In genomic region chr17:80831481-80831880, GRCh38 we compare ENCODE assay signal across 11 cellular contexts.
DNase-seq lines count a peak whose midpoint lies in the region; ATAC-seq, FAIRE-seq and TF ChIP-seq lines count a peak whose summit lies in the region.
"Had no signal": no experiment of that assay in that cellular context is flagged by ENCODE, and none has a peak within 500 bp of the region (broad histone marks: within the 10 kb centered on the region; RNA-seq: fewer than 3 reads in every experiment).

No MANE protein-coding gene starts in this region.

- no peak overlapping the region for H3K18ac ChIP-seq in H1 (ENCODE audit: extremely low read depth, low read length)

- H3K4me3 ChIP-seq in H1 (ENCODE audit: extremely low read depth in 1 of 4, insufficient read depth in 2 of 4, low read depth in 3 of 4, low read length in 4 of 4), result no peak overlapping the region
- H3K4me3 ChIP-seq in esophagus muscularis mucosa, result no peak overlapping the region
- H3K4me3 ChIP-seq: body of pancreas had no signal

- H2BK12ac ChIP-seq in H1 (ENCODE audit: low read depth, low read length), result peak overlapping the region; percentile 89; the same call in 1 of the 2 replicates

- H3K4me1 Mint-ChIP-seq in activated naive CD4-positive, alpha-beta T cell treated with anti-CD3 and anti-CD28 coated beads, Interleukin-2, amount 10 ng/mL, durations not matched to agents 7 days and 5 days, result peaks cover 82% of the 10 kb centered on the region
- peaks cover 50% of the 10 kb centered on the region for H3K4me1 Mint-ChIP-seq in WTC11
- peaks cover 66% of the 10 kb centered on the region for H3K4me1 Mint-ChIP-seq in stimulated activated naive CD8-positive, alpha-beta T cell treated with anti-CD3 and anti-CD28 coated beads, Interleukin-15, amount 100 ng/mL, for 72 hours

- intact Hi-C loops in esophagus muscularis mucosa (cut with DNase I), result loop anchor here (10.0 kb wide), 1 partner anchor 57 kb away; no protein-coding TSS in a partner anchor

- no peak overlapping the region for H4K91ac ChIP-seq in H1 (replicated peaks; ENCODE audit: insufficient read length, low read length)

- no peak overlapping the region for H3K27ac ChIP-seq in H1 (ENCODE audit: low read depth, low read length)
- peak overlapping the region in 1 of 4 donors; percentile 94 for H3K27ac ChIP-seq in esophagus muscularis mucosa (replicated peaks in 1 of 4)

- H2BK15ac ChIP-seq in H1 (ENCODE audit: low read length), result peak overlapping the region; percentile 82; the same call in 1 of the 2 replicates

- peaks cover 19 to 42% (median 27%) of the 10 kb centered on the region in 4 experiments for H3K4me1 ChIP-seq in H1 (replicated peaks in 1 of 4; ENCODE audit: control insufficient read depth in 3 of 4, insufficient read depth in 4 of 4, low read length in 3 of 4)
- peaks cover 16 to 41% (median 32%) of the 10 kb centered on the region in 4 donors for H3K4me1 ChIP-seq in esophagus muscularis mucosa

- no peaks in the 10 kb centered on the region for H3K9me3 Mint-ChIP-seq in activated naive CD4-positive, alpha-beta T cell treated with anti-CD3 and anti-CD28 coated beads, Interleukin-2, amount 10 ng/mL, durations not matched to agents 7 days and 5 days
- no peaks in the 10 kb centered on the region for H3K9me3 Mint-ChIP-seq in WTC11
- H3K9me3 Mint-ChIP-seq in stimulated activated naive CD8-positive, alpha-beta T cell treated with anti-CD3 and anti-CD28 coated beads, Interleukin-15, amount 100 ng/mL, for 72 hours, result no peaks in the 10 kb centered on the region

- no peak overlapping the region; a peak in 1 of 4 replicates for H3K4me2 ChIP-seq in H1 (ENCODE audit: insufficient read depth in 1 of 2, low read depth in 2 of 2, low read length in 2 of 2)

- CTCF ChIA-PET in activated naive CD4-positive, alpha-beta T cell treated with anti-CD3 and anti-CD28 coated beads, Interleukin-2, amount 10 ng/mL, durations not matched to agents 7 days and 5 days (lab: Charles Lee), result no interaction called here
- CTCF ChIA-PET in WTC11 (lab: Charles Lee), result interaction anchor here (2.1 kb wide), 1 partner anchor 28 kb away, joined by 8 read pairs; no protein-coding TSS in a partner anchor
- CTCF ChIA-PET in H1 (lab: Charles Lee; ENCODE audit: partially characterized antibody), result no interaction called here

- H3K9me3 ChIP-seq in H1 (ENCODE audit: insufficient read depth in 2 of 2, low read depth in 1 of 2, low read length in 1 of 2) (no peaks in the 10 kb centered on the region), esophagus muscularis mucosa (no peaks in the 10 kb centered on the region)
- H3K9me3 ChIP-seq: body of pancreas had no signal

- no peak overlapping the region for H2AFZ ChIP-seq in H1 (ENCODE audit: low read length)

- H2AK5ac ChIP-seq in H1 (ENCODE audit: low read depth, low read length), result peak overlapping the region; percentile 99

- peaks cover 47% of the 10 kb centered on the region for H3K36me3 Mint-ChIP-seq in activated naive CD4-positive, alpha-beta T cell treated with anti-CD3 and anti-CD28 coated beads, Interleukin-2, amount 10 ng/mL, durations not matched to agents 7 days and 5 days
- no peaks in the 10 kb centered on the region for H3K36me3 Mint-ChIP-seq in WTC11

- H4K20me1 ChIP-seq in H1 (replicated peaks in 1 of 2; ENCODE audit: control insufficient read depth in 1 of 2, insufficient read depth in 2 of 2, low read length in 2 of 2), result peaks cover 0 to 4% of the 10 kb centered on the region in 2 experiments

- TF ChIP-seq CTCF in WTC11 (IDR thresholded peaks at IDR 0.05) (no peak), H1 (IDR thresholded peaks at IDR 0.05; ENCODE audit: control extremely low read depth in 1 of 3, insufficient read depth in 1 of 3, low read depth in 1 of 3, low read length in 3 of 3) (no peak), esophagus muscularis mucosa (IDR thresholded peaks at IDR 0.05) (no peak)

- no peak overlapping the region for H3K4ac ChIP-seq in H1 (replicated peaks; ENCODE audit: insufficient read length, low read depth, low read length)

- no peaks in the 10 kb centered on the region for H3K36me3 ChIP-seq in H1 (ENCODE audit: control insufficient read depth in 2 of 4, insufficient read depth in 4 of 4, low read length in 3 of 4)
- peaks cover 0 to 19% (median 12%) of the 10 kb centered on the region in 4 donors for H3K36me3 ChIP-seq in esophagus muscularis mucosa

- H2BK20ac ChIP-seq in H1 (ENCODE audit: low read length), result no peak overlapping the region

- no peak overlapping the region for H3K14ac ChIP-seq in H1 (ENCODE audit: insufficient read length)

- H3K27me3 ChIP-seq in H1 (replicated peaks in 1 of 4; ENCODE audit: control insufficient read depth in 3 of 4, extremely low read depth in 1 of 4, insufficient read depth in 3 of 4, low read length in 3 of 4), result no peaks in the 10 kb centered on the region
- H3K27me3 ChIP-seq in esophagus muscularis mucosa, result no peaks in the 10 kb centered on the region
- H3K27me3 ChIP-seq: body of pancreas had no signal

- H2BK120ac ChIP-seq in H1 (replicated peaks; ENCODE audit: low read depth, low read length), result no peak overlapping the region

- TF ChIP-seq POLR2A in H1 (IDR thresholded peaks at IDR 0.05; ENCODE audit: control extremely low read depth in 1 of 2, low read depth in 2 of 2, low read length in 2 of 2) (no peak), esophagus muscularis mucosa (IDR thresholded peaks at IDR 0.05; ENCODE audit: low read depth) (no peak)

- H3K27me3 Mint-ChIP-seq in activated naive CD4-positive, alpha-beta T cell treated with anti-CD3 and anti-CD28 coated beads, Interleukin-2, amount 10 ng/mL, durations not matched to agents 7 days and 5 days, result no peaks in the 10 kb centered on the region
- no peaks in the 10 kb centered on the region for H3K27me3 Mint-ChIP-seq in WTC11 (ENCODE audit: low read depth)
- H3K27me3 Mint-ChIP-seq in stimulated activated naive CD8-positive, alpha-beta T cell treated with anti-CD3 and anti-CD28 coated beads, Interleukin-15, amount 100 ng/mL, for 72 hours, result no peaks in the 10 kb centered on the region

- no peak overlapping the region for H3K56ac ChIP-seq in H1 (replicated peaks; ENCODE audit: insufficient read length, low read depth, low read length)

- TF ChIP-seq RAD21 in H1 (IDR thresholded peaks at IDR 0.05 in 1 of 2, conservative IDR thresholded peaks at IDR 0.05 in 1 of 2; ENCODE audit: low read depth in 2 of 2, low read length in 2 of 2), result no peak

- H3K79me1 ChIP-seq in H1 (ENCODE audit: low read depth, low read length), result no peaks in the 10 kb centered on the region

- H3K9ac ChIP-seq in H1 (replicated peaks in 1 of 4; ENCODE audit: extremely low read depth in 1 of 4, low read depth in 3 of 4, low read length in 3 of 4), result no peak overlapping the region

- WGBS in H1 (ENCODE audit: extremely low coverage in 1 of 2, insufficient coverage in 1 of 2, insufficient read length in 1 of 2, insufficient replicate concordance in 2 of 2, low coverage in 1 of 2, low lambda C conversion rate in 2 of 2, missing lambda C conversion rate in 1 of 2), 2 experiments, result 91% methylated on average over 6 of the region's 6 CpGs; no CpG with 5 or more reads in 1 of the 2 experiments
- 86% methylated on average over 6 of the region's 6 CpGs for WGBS in esophagus muscularis mucosa

- H3K79me2 ChIP-seq in H1 (ENCODE audit: control insufficient read depth in 1 of 2, insufficient read depth in 2 of 2, low read length in 2 of 2), result no peaks in the 10 kb centered on the region

- H4K5ac ChIP-seq in H1 (ENCODE audit: insufficient read length, low read depth, low read length), result no peak overlapping the region

- no peak overlapping the region for H2BK5ac ChIP-seq in H1 (ENCODE audit: low read depth, low read length)

- no peaks in the 10 kb centered on the region for H3K23me2 ChIP-seq in H1 (ENCODE audit: low read depth, low read length)

- no peak for TF ChIP-seq EP300 in H1 (IDR thresholded peaks at IDR 0.05; ENCODE audit: borderline replicate concordance in 1 of 2, low read depth in 2 of 2, low read length in 2 of 2)
- TF ChIP-seq EP300 in esophagus muscularis mucosa (IDR thresholded peaks at IDR 0.05), result no peak

- peak overlapping the region; percentile 94 for H3K27ac Mint-ChIP-seq in activated naive CD4-positive, alpha-beta T cell treated with anti-CD3 and anti-CD28 coated beads, Interleukin-2, amount 10 ng/mL, durations not matched to agents 7 days and 5 days
- H3K27ac Mint-ChIP-seq in WTC11, result peak overlapping the region; percentile 81
- H3K27ac Mint-ChIP-seq in stimulated activated naive CD8-positive, alpha-beta T cell treated with anti-CD3 and anti-CD28 coated beads, Interleukin-15, amount 100 ng/mL, for 72 hours, result peak overlapping the region; percentile 48 to 88

- no peak overlapping the region for H4K8ac ChIP-seq in H1 (ENCODE audit: extremely low read depth, insufficient read depth, low read length)

- ATAC-seq in WTC11 (no peak), GM19395 (IDR thresholded peaks at IDR 0.05; ENCODE audit: unreplicated experiment) (no peak)
- no peak for ATAC-seq in stimulated activated naive CD8-positive, alpha-beta T cell treated with anti-CD3 and anti-CD28 coated beads, Interleukin-15, amount 100 ng/mL, for 72 hours
- ATAC-seq: body of pancreas had no signal

- peak overlapping the region; percentile 62 for H3K4me3 Mint-ChIP-seq in activated naive CD4-positive, alpha-beta T cell treated with anti-CD3 and anti-CD28 coated beads, Interleukin-2, amount 10 ng/mL, durations not matched to agents 7 days and 5 days
- no peak overlapping the region for H3K4me3 Mint-ChIP-seq in WTC11
- peak overlapping the region; percentile 74 to 82 for H3K4me3 Mint-ChIP-seq in stimulated activated naive CD8-positive, alpha-beta T cell treated with anti-CD3 and anti-CD28 coated beads, Interleukin-15, amount 100 ng/mL, for 72 hours

- POLR2A ChIA-PET in WTC11 (lab: Charles Lee) (interaction anchor here (0.5 kb wide), 1 partner anchor 295 kb away, joined by 3 read pairs; no protein-coding TSS in a partner anchor), H1 (lab: Charles Lee; ENCODE audit: partially characterized antibody) (no interaction called here)

- DNase-seq in activated naive CD4-positive, alpha-beta T cell treated with anti-CD3 and anti-CD28 coated beads, Interleukin-2, amount 10 ng/mL, durations not matched to agents 7 days and 5 days, result no peak
- no peak for DNase-seq in activated naive CD4-positive, alpha-beta T cell treated with anti-CD3 and anti-CD28 coated beads, Interleukin-2, amount 50 U/mL, for 16 hours
- DNase-seq in WTC11 (ENCODE audit: low spot score), result no peak
- DNase-seq in H1 (ENCODE audit: low read depth in 1 of 2, low spot score in 2 of 2), result no peak
- no peak for DNase-seq in stimulated activated naive CD8-positive, alpha-beta T cell treated with anti-CD3 and anti-CD28 coated beads, Interleukin-15, amount 100 ng/mL, for 72 hours
- no peak for DNase-seq in esophagus muscularis mucosa (ENCODE audit: extremely low spot score)
- no peak for DNase-seq in anterior cingulate cortex (lab: John Stamatoyannopoulos, UW)
- DNase-seq: body of pancreas, GDM1, NCI-H2081 treated with DMSO at 0.1 percent for 48 hours had no signal

- no peak overlapping the region for H3K23ac ChIP-seq in H1 (ENCODE audit: insufficient read length)

- FAIRE-seq in H1 (lab: Jason Lieb, UNC), result no peak

TF ChIP-seq in WTC11, 78 proteins besides CTCF, POLR2A, EP300 and RAD21 (continues in another document):
- no peak for TF ChIP-seq RELA (CRISPR knock-in tag; IDR thresholded peaks at IDR 0.05; ENCODE audit: borderline replicate concordance)

TF ChIP-seq in H1, 55 proteins besides CTCF, POLR2A, EP300 and RAD21 (continues in another document):
- TF ChIP-seq FOSL1 (IDR thresholded peaks at IDR 0.05; ENCODE audit: insufficient read depth, low read depth, low read length) (no peak), SIRT6 (IDR thresholded peaks at IDR 0.05; ENCODE audit: low read length) (no peak)
